31 cellular contexts compared by ENCODE assay signal in genomic region chr9:23750808-23751207, GRCh38.
"Had no signal": no experiment of that assay in that cellular context is flagged by ENCODE, and none has a peak within 500 bp of the region (broad histone marks: within the 10 kb centered on the region; RNA-seq: fewer than 3 reads in every experiment).

No MANE protein-coding gene starts in this region.

- H3K27me3 Mint-ChIP-seq: activated CD4-positive, alpha-beta memory T cell treated with anti-CD3 and anti-CD28 coated beads for 36 hours; activated CD4-positive, alpha-beta T cell treated with anti-CD3 and anti-CD28 coated beads for 36 hours; activated CD4-positive, alpha-beta T cell treated with anti-CD3 and anti-CD28 coated beads, Interleukin-2, amount 10 ng/mL, durations not matched to agents 24 days and 14 days; activated CD8-positive, alpha-beta memory T cell treated with anti-CD3 and anti-CD28 coated beads, Interleukin-2, amount 10 ng/mL, durations not matched to agents 7 days and 5 days; activated naive CD4-positive, alpha-beta T cell treated with anti-CD3 and anti-CD28 coated beads, Interleukin-2, amount 50 U/mL, for 24 hours; activated naive CD8-positive, alpha-beta T cell treated with anti-CD3 and anti-CD28 coated beads for 36 hours; activated naive CD8-positive, alpha-beta T cell treated with anti-CD3 and anti-CD28 coated beads, Interleukin-2, amount 50 U/mL, for 24 hours; T-helper 17 cell had no signal

- H3K4me3 Mint-ChIP-seq: activated CD4-positive, alpha-beta memory T cell treated with anti-CD3 and anti-CD28 coated beads for 36 hours; activated CD4-positive, alpha-beta T cell treated with anti-CD3 and anti-CD28 coated beads for 36 hours; activated CD4-positive, alpha-beta T cell treated with anti-CD3 and anti-CD28 coated beads, Interleukin-2, amount 10 ng/mL, durations not matched to agents 24 days and 14 days; activated CD8-positive, alpha-beta memory T cell treated with anti-CD3 and anti-CD28 coated beads, Interleukin-2, amount 10 ng/mL, durations not matched to agents 7 days and 5 days; activated CD8-positive, alpha-beta T cell treated with anti-CD3 and anti-CD28 coated beads, Interleukin-2, amount 10 ng/mL, durations not matched to agents 7 days and 5 days; activated naive CD4-positive, alpha-beta T cell treated with anti-CD3 and anti-CD28 coated beads for 36 hours; activated naive CD4-positive, alpha-beta T cell treated with anti-CD3 and anti-CD28 coated beads, Interleukin-2, amount 50 U/mL, for 24 hours; activated naive CD8-positive, alpha-beta T cell treated with anti-CD3 and anti-CD28 coated beads for 36 hours; activated naive CD8-positive, alpha-beta T cell treated with anti-CD3 and anti-CD28 coated beads, Interleukin-2, amount 50 U/mL, for 24 hours; activated T-helper 1 cell treated with anti-CD3 and anti-CD28 coated beads, Interleukin-12 subunit alpha, Interleukin-12 subunit beta, Interleukin-2, Interleukin-4 antibody, amounts not matched to agents 30 ng/mL and 10 ng/mL and 1 ng/mL, durations not matched to agents 14 hours and 24 hours and 36 hours; T-helper 17 cell; T-helper 2 cell treated with Interferon-gamma antibody and Interleukin-4, amounts not matched to agents 5 μg/mL and 100 μg/mL, for 36 hours had no signal

- H3K36me3 ChIP-seq: adrenal gland, colonic mucosa, heart left ventricle had no signal

- H3K4me1 Mint-ChIP-seq: activated CD4-positive, alpha-beta T cell treated with anti-CD3 and anti-CD28 coated beads for 36 hours; activated CD4-positive, alpha-beta T cell treated with anti-CD3 and anti-CD28 coated beads, Interleukin-2, amount 10 ng/mL, durations not matched to agents 24 days and 14 days; activated CD8-positive, alpha-beta memory T cell treated with anti-CD3 and anti-CD28 coated beads, Interleukin-2, amount 10 ng/mL, durations not matched to agents 7 days and 5 days; activated naive CD4-positive, alpha-beta T cell treated with anti-CD3 and anti-CD28 coated beads, Interleukin-2, amount 50 U/mL, for 24 hours; activated naive CD8-positive, alpha-beta T cell treated with anti-CD3 and anti-CD28 coated beads for 36 hours; activated naive CD8-positive, alpha-beta T cell treated with anti-CD3 and anti-CD28 coated beads, Interleukin-2, amount 50 U/mL, for 24 hours; T-helper 17 cell had no signal

- H3K27me3 ChIP-seq: adrenal gland, body of pancreas, colonic mucosa, heart left ventricle had no signal

- H3K36me3 Mint-ChIP-seq: activated CD4-positive, alpha-beta memory T cell treated with anti-CD3 and anti-CD28 coated beads for 36 hours; activated CD8-positive, alpha-beta memory T cell treated with anti-CD3 and anti-CD28 coated beads, Interleukin-2, amount 10 ng/mL, durations not matched to agents 7 days and 5 days; activated naive CD4-positive, alpha-beta T cell treated with anti-CD3 and anti-CD28 coated beads, Interleukin-2, amount 50 U/mL, for 24 hours; activated naive CD8-positive, alpha-beta T cell treated with anti-CD3 and anti-CD28 coated beads for 36 hours had no signal

- H3K4me3 ChIP-seq: adrenal gland, body of pancreas, colonic mucosa, heart left ventricle had no signal

- ATAC-seq: activated CD4-positive, alpha-beta T cell treated with anti-CD3 and anti-CD28 coated beads for 36 hours; activated CD8-positive, alpha-beta memory T cell treated with anti-CD3 and anti-CD28 coated beads, Interleukin-2, amount 10 ng/mL, durations not matched to agents 7 days and 5 days; activated CD8-positive, alpha-beta T cell treated with anti-CD3 and anti-CD28 coated beads, Interleukin-2, amount 10 ng/mL, durations not matched to agents 7 days and 5 days; activated naive CD8-positive, alpha-beta T cell treated with anti-CD3 and anti-CD28 coated beads, Interleukin-2, amount 50 U/mL, for 24 hours; body of pancreas; esophagus mucosa; heart left ventricle; T-helper 17 cell had no signal

- H3K27ac Mint-ChIP-seq: activated CD4-positive, alpha-beta memory T cell treated with anti-CD3 and anti-CD28 coated beads for 36 hours; activated CD4-positive, alpha-beta T cell treated with anti-CD3 and anti-CD28 coated beads for 36 hours; activated CD4-positive, alpha-beta T cell treated with anti-CD3 and anti-CD28 coated beads, Interleukin-2, amount 10 ng/mL, durations not matched to agents 24 days and 14 days; activated CD8-positive, alpha-beta memory T cell treated with anti-CD3 and anti-CD28 coated beads, Interleukin-2, amount 10 ng/mL, durations not matched to agents 7 days and 5 days; activated CD8-positive, alpha-beta T cell treated with anti-CD3 and anti-CD28 coated beads, Interleukin-2, amount 10 ng/mL, durations not matched to agents 7 days and 5 days; activated naive CD4-positive, alpha-beta T cell treated with anti-CD3 and anti-CD28 coated beads for 36 hours; activated naive CD4-positive, alpha-beta T cell treated with anti-CD3 and anti-CD28 coated beads, Interleukin-2, amount 50 U/mL, for 24 hours; activated naive CD8-positive, alpha-beta T cell treated with anti-CD3 and anti-CD28 coated beads for 36 hours; activated naive CD8-positive, alpha-beta T cell treated with anti-CD3 and anti-CD28 coated beads, Interleukin-2, amount 50 U/mL, for 24 hours; activated T-helper 1 cell treated with anti-CD3 and anti-CD28 coated beads, Interleukin-12 subunit alpha, Interleukin-12 subunit beta, Interleukin-2, Interleukin-4 antibody, amounts not matched to agents 30 ng/mL and 10 ng/mL and 1 ng/mL, durations not matched to agents 14 hours and 24 hours and 36 hours; activated T-helper 2 cell treated with anti-CD3 and anti-CD28 coated beads, Interferon-gamma antibody, Interleukin-2, Interleukin-4, amounts not matched to agents 10 μg/mL and 5 μg/mL and 100 μg/mL, durations not matched to agents 14 hours and 24 hours and 36 hours; T-helper 17 cell; T-helper 2 cell treated with Interferon-gamma antibody and Interleukin-4, amounts not matched to agents 5 μg/mL and 100 μg/mL, for 36 hours had no signal

- H3K4me1 ChIP-seq: adrenal gland, body of pancreas, colonic mucosa, heart left ventricle had no signal

- H3K9me3 Mint-ChIP-seq: activated naive CD8-positive, alpha-beta T cell treated with anti-CD3 and anti-CD28 coated beads for 36 hours had no signal

- DNase-seq: activated CD4-positive, alpha-beta memory T cell treated with anti-CD3 and anti-CD28 coated beads for 36 hours; activated CD4-positive, alpha-beta T cell treated with anti-CD3 and anti-CD28 coated beads for 36 hours; activated CD4-positive, alpha-beta T cell treated with anti-CD3 and anti-CD28 coated beads, Interleukin-2, amount 10 ng/mL, durations not matched to agents 24 days and 14 days; activated CD4-positive, CD25-positive, alpha-beta regulatory T cell; activated CD4-positive, CD25-positive, alpha-beta regulatory T cell treated with anti-CD3 and anti-CD28 coated beads, Interleukin-2, amount 50 U/mL, for 72 hours; activated CD8-positive, alpha-beta memory T cell treated with anti-CD3 and anti-CD28 coated beads, Interleukin-2, amount 10 ng/mL, durations not matched to agents 7 days and 5 days; activated CD8-positive, alpha-beta memory T cell treated with anti-CD3 and anti-CD28 coated beads, Interleukin-2, amount 50 U/mL, for 4 hours; activated CD8-positive, alpha-beta T cell treated with anti-CD3 and anti-CD28 coated beads, Interleukin-2, amount 10 ng/mL, durations not matched to agents 7 days and 5 days; activated effector memory CD4-positive, alpha-beta T cell treated with anti-CD3 and anti-CD28 coated beads, Interleukin-2, amount 50 U/mL, for 16 hours; activated naive CD4-positive, alpha-beta T cell treated with anti-CD3 and anti-CD28 coated beads for 36 hours; activated naive CD8-positive, alpha-beta T cell treated with anti-CD3 and anti-CD28 coated beads for 36 hours; activated naive CD8-positive, alpha-beta T cell treated with anti-CD3 and anti-CD28 coated beads, Interleukin-2, amount 50 U/mL, for 24 hours; activated T-cell treated with anti-CD3 and anti-CD28 coated beads, Interleukin-2, amount 50 U/mL, for 1 hour; activated T-cell treated with anti-CD3 and anti-CD28 coated beads, Interleukin-2, amount 50 U/mL, for 48 hours; adrenal gland; amygdala; aorta; body of pancreas; caudate nucleus; colonic mucosa; effector CD8-positive, alpha-beta T cell; foreskin fibroblast; heart left ventricle; T-helper 1 cell; T-helper 17 cell; T1000 had no signal

- H3K9me3 ChIP-seq: adrenal gland, body of pancreas, colonic mucosa, heart left ventricle had no signal

- H3K27ac ChIP-seq: adrenal gland, body of pancreas, colonic mucosa, heart left ventricle had no signal
